ENCODE assay signal across 8 cellular contexts in genomic region chr17:77356109-77356689, GRCh38.
DNase-seq lines count a peak whose midpoint lies in the region; ATAC-seq and TF ChIP-seq lines count a peak whose summit lies in the region.
"Had no signal": no experiment of that assay in that cellular context is flagged by ENCODE, and none has a peak within 500 bp of the region (broad histone marks: within the 10 kb centered on the region; RNA-seq: fewer than 3 reads in every experiment).

No MANE protein-coding gene starts in this region.

- H3K27ac ChIP-seq in PC-3 (ENCODE audit: low read length) = peak overlapping the region; percentile 28
- H3K27ac ChIP-seq in esophagus (ENCODE audit: low read depth in 2 of 2, low read length in 1 of 2) = peak overlapping the region; percentile 56 to 78
- peak overlapping the region; percentile 47 for H3K27ac ChIP-seq in smooth muscle cell (ENCODE audit: low read depth)

- peaks cover 6% of the 10 kb centered on the region for H3F3A ChIP-seq in PC-3 (ENCODE audit: low read length, unreplicated experiment)
- peaks cover 26% of the 10 kb centered on the region for H3F3A ChIP-seq in smooth muscle cell (ENCODE audit: low read depth)

- H3K9me3 ChIP-seq in PC-3 (ENCODE audit: low read length) (no peaks in the 10 kb centered on the region), esophagus (ENCODE audit: control insufficient read depth in 2 of 2, insufficient read depth in 1 of 2, low read depth in 1 of 2, low read length in 1 of 2) (no peaks in the 10 kb centered on the region), smooth muscle cell (replicated peaks; ENCODE audit: low read depth) (no peaks in the 10 kb centered on the region)

- H3K4me1 ChIP-seq in PC-3 (ENCODE audit: insufficient read depth, low read length) (no peaks in the 10 kb centered on the region), esophagus (ENCODE audit: control insufficient read depth in 2 of 2, insufficient read depth in 2 of 2, low read length in 1 of 2) (peaks cover 11 to 21% of the 10 kb centered on the region in 2 donors), smooth muscle cell (ENCODE audit: low read depth) (peaks cover 3% of the 10 kb centered on the region)

- WGBS in esophagus, 2 donors = 53 to 62% methylated on average over 14 to 15 of the region's 15 CpGs
- WGBS in smooth muscle cell (ENCODE audit: low lambda C conversion rate) = 89% methylated on average over 15 of the region's 15 CpGs

- CTCF ChIA-PET in GM10248 (lab: Yijun Ruan, JAX) (interaction anchor here (1.5 to 4.2 kb wide), 3 partner anchors 13 to 33 kb away, joined by 3 to 14 read pairs (median 10); no protein-coding TSS in a partner anchor), PC-3 (lab: Charles Lee) (interaction anchor here (0.5 kb wide), 1 partner anchor 137 kb away, joined by 3 read pairs; no protein-coding TSS in a partner anchor)

- H4K20me1 ChIP-seq in PC-3 (ENCODE audit: low read length) = peaks cover 63% of the 10 kb centered on the region
- H4K20me1 ChIP-seq in smooth muscle cell (ENCODE audit: low read depth) = peaks cover 74% of the 10 kb centered on the region

- no peak for TF ChIP-seq CTCF in GM10248 (IDR thresholded peaks at IDR 0.05; ENCODE audit: control extremely low read depth, extremely low read depth, low read depth, missing control alignments)
- no peak for TF ChIP-seq CTCF in PC-3 (conservative IDR thresholded peaks at IDR 0.05; ENCODE audit: low read depth, low read length)
- TF ChIP-seq CTCF in smooth muscle cell (IDR thresholded peaks at IDR 0.05; ENCODE audit: borderline replicate concordance, insufficient read depth, poor library complexity, severe bottlenecking) = no peak

- H3K36me3 ChIP-seq in PC-3 (ENCODE audit: low read depth, low read length) (peaks cover 10% of the 10 kb centered on the region), esophagus (ENCODE audit: control insufficient read depth in 2 of 2, insufficient read depth in 2 of 2, low read length in 1 of 2) (peaks cover 0 to 2% of the 10 kb centered on the region in 2 donors), smooth muscle cell (ENCODE audit: low read depth) (no peaks in the 10 kb centered on the region)

- POLR2A ChIA-PET in GM10248 (lab: Yijun Ruan, JAX) = no interaction called here
- POLR2A ChIA-PET in PC-3 (lab: Charles Lee; ENCODE audit: unreplicated experiment) = no interaction called here

- ATAC-seq in PC-3 (peak; percentile 38), HG03457 (IDR thresholded peaks at IDR 0.05; ENCODE audit: unreplicated experiment) (no peak)

- no peaks in the 10 kb centered on the region for H3K9me2 ChIP-seq in PC-3 (replicated peaks; ENCODE audit: low read length)

- peaks cover 92% of the 10 kb centered on the region for H3K79me2 ChIP-seq in PC-3 (ENCODE audit: low read length)
- H3K79me2 ChIP-seq in smooth muscle cell (ENCODE audit: low read depth) = peaks cover 57% of the 10 kb centered on the region

- intact Hi-C loops in PC-3 (cut with micrococcal nuclease) = no loop called here

- no peak overlapping the region for H3K4me2 ChIP-seq in PC-3 (ENCODE audit: low read length)
- H3K4me2 ChIP-seq in smooth muscle cell = no peak overlapping the region

- DNase-seq in GM10248 (ENCODE audit: extremely low spot score) = peak; percentile 38
- DNase-seq in PC-3 = peak; percentile 24
- DNase-seq in smooth muscle cell (lab: John Stamatoyannopoulos, UW; ENCODE audit: unreplicated experiment) = no peak
- no peak for DNase-seq in NCI-H345 treated with DMSO at 0.1 percent for 48 hours (lab: John Stamatoyannopoulos, UW; ENCODE audit: unreplicated experiment)
- DNase-seq in NCI-H146 treated with DMSO at 0.1 percent for 48 hours (lab: John Stamatoyannopoulos, UW; ENCODE audit: unreplicated experiment) = no peak
- DNase-seq: activated naive CD4-positive, alpha-beta T cell had no signal

- H3K27me3 ChIP-seq in PC-3 (ENCODE audit: low read length) = no peaks in the 10 kb centered on the region
- H3K27me3 ChIP-seq in esophagus (ENCODE audit: control insufficient read depth in 1 of 2, insufficient read depth in 2 of 2, low read length in 2 of 2) = no peaks in the 10 kb centered on the region
- H3K27me3 ChIP-seq in smooth muscle cell (ENCODE audit: low read depth) = no peaks in the 10 kb centered on the region

- H3K4me3 ChIP-seq in PC-3 (ENCODE audit: low read length) (no peak overlapping the region), esophagus (ENCODE audit: low read depth in 1 of 2, low read length in 2 of 2) (no peak overlapping the region), smooth muscle cell (no peak overlapping the region)

- H3K9ac ChIP-seq in PC-3 (ENCODE audit: low read length) = no peak overlapping the region
- no peak overlapping the region for H3K9ac ChIP-seq in smooth muscle cell (ENCODE audit: low read depth)

- no TSS peak for BruUV-seq in PC-3 (replicated peaks; lab: Mats Ljungman, UMichigan)

- H2AFZ ChIP-seq in PC-3 (ENCODE audit: low read length) (no peak overlapping the region), smooth muscle cell (ENCODE audit: low read depth) (no peak overlapping the region)

Comparison
In these comparisons a context has a peak if more than half of its experiments do, and no peak if none do; other contexts are left out.
1. DNase-seq: peak in GM10248 (single experiment) and PC-3 (single experiment); none in smooth muscle cell (single experiment), NCI-H345 treated with DMSO at 0.1 percent for 48 hours (single experiment) and NCI-H146 treated with DMSO at 0.1 percent for 48 hours (single experiment).
2. Peak in every context shown above with its lines, with median percentiles within 50 percentile points of each other: H3K27ac ChIP-seq.